31 cellular contexts compared by ENCODE assay signal in genomic region chr2:218851286-218851685, GRCh38. TPM values are rescaled to one million over a fixed set of nuclear protein-coding genes. Genes with fewer than 3 reads are reported as not detected.
"Had no signal": no experiment of that assay in that cellular context is flagged by ENCODE, and none has a peak within 500 bp of the region (broad histone marks: within the 10 kb centered on the region; RNA-seq: fewer than 3 reads in every experiment).

No MANE protein-coding gene starts in this region.

- H3K4me1 Mint-ChIP-seq: neural progenitor cell had no signal

- H3K27me3 ChIP-seq: ovary had no signal

- H3K4me3 Mint-ChIP-seq: naive thymus-derived CD4-positive, alpha-beta T cell; natural killer cell; nephron; neural progenitor cell; stimulated activated effector memory CD8-positive, alpha-beta T cell treated with anti-CD3 and anti-CD28 coated beads, Interleukin-12 subunit alpha, Interleukin-12 subunit beta, amount 100 ng/mL, for 72 hours; stimulated activated naive B cell treated with anti-CD40 and anti-IgM and Interleukin-4, amounts not matched to agents 10 μg/mL and 1 μg/mL and 100 μg/mL, for 72 hours; stimulated activated naive CD8-positive, alpha-beta T cell treated with anti-CD3 and anti-CD28 coated beads, Interleukin-15, Interleukin-2, amounts not matched to agents 100 ng/mL and 50 ng/mL, for 24 hours; type B pancreatic cell had no signal

- ATAC-seq: naive thymus-derived CD4-positive, alpha-beta T cell; natural killer cell; right cardiac atrium; right lobe of liver; stimulated activated effector memory CD8-positive, alpha-beta T cell treated with anti-CD3 and anti-CD28 coated beads, Interleukin-12 subunit alpha, Interleukin-12 subunit beta, amount 100 ng/mL, for 72 hours; stimulated activated naive B cell treated with anti-CD40 and anti-IgM and Interleukin-4, amounts not matched to agents 10 μg/mL and 1 μg/mL and 100 μg/mL, for 72 hours; upper lobe of right lung had no signal

- H3K4me3 ChIP-seq: neural progenitor cell, ovary, prostate gland, right lobe of liver, skin epidermis, smooth muscle cell, stomach, thoracic aorta, thyroid gland, transverse colon, upper lobe of right lung, uterus had no signal

- H3K36me3 Mint-ChIP-seq: natural killer cell; stimulated activated effector memory CD8-positive, alpha-beta T cell treated with anti-CD3 and anti-CD28 coated beads, Interleukin-12 subunit alpha, Interleukin-12 subunit beta, amount 100 ng/mL, for 72 hours; stimulated activated naive B cell treated with anti-CD40 and anti-IgM and Interleukin-4, amounts not matched to agents 10 μg/mL and 1 μg/mL and 100 μg/mL, for 72 hours; type B pancreatic cell had no signal

- H3K27ac Mint-ChIP-seq: naive thymus-derived CD4-positive, alpha-beta T cell; natural killer cell; nephron; neural progenitor cell; stimulated activated effector memory CD8-positive, alpha-beta T cell treated with anti-CD3 and anti-CD28 coated beads, Interleukin-12 subunit alpha, Interleukin-12 subunit beta, amount 100 ng/mL, for 72 hours; stimulated activated naive B cell treated with anti-CD40 and anti-IgM and Interleukin-4, amounts not matched to agents 10 μg/mL and 1 μg/mL and 100 μg/mL, for 72 hours; stimulated activated naive CD8-positive, alpha-beta T cell treated with anti-CD3 and anti-CD28 coated beads, Interleukin-15, Interleukin-2, amounts not matched to agents 100 ng/mL and 50 ng/mL, for 24 hours; type B pancreatic cell had no signal

- DNase-seq: naive thymus-derived CD4-positive, alpha-beta T cell; natural killer cell; occipital lobe; right cardiac atrium; right lobe of liver; stimulated activated CD4-positive, alpha-beta T cell treated with anti-CD3 and anti-CD28 coated beads, Interleukin-15, amount 100 ng/mL, for 24 hours; stimulated activated CD4-positive, alpha-beta T cell treated with anti-CD3 and anti-CD28 coated beads, Interleukin-2, amount 100 ng/mL, for 24 hours; stimulated activated CD4-positive, alpha-beta T cell treated with anti-CD3 and anti-CD28 coated beads, Interleukin-2, amount 100 ng/mL, for 48 hours; stimulated activated CD4-positive, alpha-beta T cell treated with anti-CD3 and anti-CD28 coated beads, Interleukin-4, amount 100 ng/mL, for 24 hours; stimulated activated naive B cell treated with anti-CD40 and anti-IgM and Interleukin-4, amounts not matched to agents 10 μg/mL and 1 μg/mL and 100 μg/mL, for 72 hours; stimulated activated naive CD4-positive, alpha-beta T cell treated with Interleukin-2 at 50 U/mL for 16 hours; stomach; thyroid gland; transverse colon; upper lobe of right lung; uterus had no signal

- H3K27ac ChIP-seq: neural progenitor cell, ovary, parathyroid adenoma, prostate gland, right lobe of liver, skin epidermis, stomach, thoracic aorta, thyroid gland, transverse colon, upper lobe of right lung, uterus had no signal

- H3K36me3 ChIP-seq: neural progenitor cell, ovary, prostate gland, right lobe of liver, stomach, thoracic aorta, thyroid gland, transverse colon, upper lobe of right lung, uterus had no signal

- H3K9me3 ChIP-seq: ovary, prostate gland, right lobe of liver, stomach, thoracic aorta, thyroid gland, transverse colon, upper lobe of right lung, uterus had no signal

- H3K9me3 Mint-ChIP-seq: natural killer cell; stimulated activated effector memory CD8-positive, alpha-beta T cell treated with anti-CD3 and anti-CD28 coated beads, Interleukin-12 subunit alpha, Interleukin-12 subunit beta, amount 100 ng/mL, for 72 hours; stimulated activated naive B cell treated with anti-CD40 and anti-IgM and Interleukin-4, amounts not matched to agents 10 μg/mL and 1 μg/mL and 100 μg/mL, for 72 hours; stimulated activated naive CD8-positive, alpha-beta T cell treated with anti-CD3 and anti-CD28 coated beads, Interleukin-15, Interleukin-2, amounts not matched to agents 100 ng/mL and 50 ng/mL, for 24 hours; type B pancreatic cell had no signal

RNA-seq across cellular contexts. Expression of gene WNT6, which starts 8.3 kb away (rescaled TPM):
- total RNA-seq: natural killer cell, occipital lobe, osteoblast, pulmonary artery endothelial cell, temporal lobe, upper lobe of right lung had no signal

RNA-seq across cellular contexts. Expression of gene PRKAG3, which starts 19.7 kb away (rescaled TPM):
- total RNA-seq: naive thymus-derived CD4-positive, alpha-beta T cell; natural killer cell; occipital lobe; pulmonary artery endothelial cell; right lobe of liver; smooth muscle cell; stomach; subcutaneous adipose tissue; temporal lobe; thyroid gland; transverse colon; upper lobe of right lung; uterus had no signal

RNA-seq across cellular contexts. Expression of gene WNT10A, which starts 29.4 kb away (rescaled TPM):
- total RNA-seq: occipital lobe, osteoblast, pulmonary artery endothelial cell, right cardiac atrium, subcutaneous adipose tissue, temporal lobe had no signal
